15 cellular contexts compared by ENCODE assay signal in the genomic region with DNA sequence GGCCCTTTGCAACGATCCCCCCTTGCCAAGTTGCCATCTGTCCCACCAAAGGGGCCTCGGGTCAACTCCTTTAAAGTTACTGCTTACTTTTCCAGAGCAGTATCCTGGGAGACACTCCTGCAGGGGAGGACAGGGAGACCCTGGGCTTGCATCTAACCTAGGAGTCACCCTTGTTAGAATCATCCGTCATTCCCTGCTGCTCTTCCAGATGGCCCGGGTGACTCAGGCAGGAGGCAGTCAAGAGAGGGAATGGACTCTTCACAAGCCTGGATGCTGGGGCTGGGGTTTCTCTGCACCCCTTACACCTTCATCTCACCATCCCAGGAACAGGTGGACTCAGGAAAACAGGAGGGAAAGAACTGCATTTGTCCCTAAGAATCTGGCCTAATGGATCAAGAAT.
A peak's percentile ranks its signal among the peaks of the same experiment; 100 is the strongest.
DNase-seq lines count a peak whose midpoint lies in the region; ATAC-seq and TF ChIP-seq lines count a peak whose summit lies in the region.
"Had no signal": no experiment of that assay in that cellular context is flagged by ENCODE, and none has a peak within 500 bp of the region (broad histone marks: within the 10 kb centered on the region; RNA-seq: fewer than 3 reads in every experiment).

No MANE protein-coding gene starts in this region.

- no peak for ATAC-seq in HG03378 (IDR thresholded peaks at IDR 0.05; ENCODE audit: unreplicated experiment)
- ATAC-seq: HepG2, PC-3 had no signal

- peak; percentile 40 for DNase-seq in AG08395 (ENCODE audit: low spot score)
- peak; percentile 41 for DNase-seq in GM03348 (ENCODE audit: low spot score)
- DNase-seq in NCI-H2171 treated with DMSO at 0.1 percent for 48 hours (lab: John Stamatoyannopoulos, UW): peak; percentile 44
- peak; percentile 60 for DNase-seq in fibroblast of mammary gland (ENCODE audit: low read depth)
- no peak for DNase-seq in RKO (ENCODE audit: low spot score)
- no peak for DNase-seq in superior temporal gyrus (ENCODE audit: extremely low spot score)
- DNase-seq: CD4-positive, alpha-beta memory T cell; H9; Kasumi-1; NCI-H1417; NCI-H2029 treated with DMSO at 0.1 percent for 48 hours; NCI-H2227 treated with DMSO at 0.1 percent for 48 hours; PC-3 had no signal

- H3K4me3 ChIP-seq in fibroblast of mammary gland (ENCODE audit: control insufficient read depth, low read depth, low read length): no peak overlapping the region

- no peak for TF ChIP-seq CTCF in fibroblast of mammary gland (conservative IDR thresholded peaks at IDR 0.05; ENCODE audit: control insufficient read depth, insufficient read depth, low read depth, low read length)

Comparison
In these comparisons a context has a peak if more than half of its experiments do, and no peak if none do; other contexts are left out.
1. DNase-seq: peak in AG08395 (single experiment), GM03348 (single experiment), NCI-H2171 treated with DMSO at 0.1 percent for 48 hours (single experiment) and fibroblast of mammary gland (single experiment); none in RKO (single experiment) and superior temporal gyrus (single experiment).